Comparison of ENCODE assay signal across 1 cellular context in the genomic region with DNA sequence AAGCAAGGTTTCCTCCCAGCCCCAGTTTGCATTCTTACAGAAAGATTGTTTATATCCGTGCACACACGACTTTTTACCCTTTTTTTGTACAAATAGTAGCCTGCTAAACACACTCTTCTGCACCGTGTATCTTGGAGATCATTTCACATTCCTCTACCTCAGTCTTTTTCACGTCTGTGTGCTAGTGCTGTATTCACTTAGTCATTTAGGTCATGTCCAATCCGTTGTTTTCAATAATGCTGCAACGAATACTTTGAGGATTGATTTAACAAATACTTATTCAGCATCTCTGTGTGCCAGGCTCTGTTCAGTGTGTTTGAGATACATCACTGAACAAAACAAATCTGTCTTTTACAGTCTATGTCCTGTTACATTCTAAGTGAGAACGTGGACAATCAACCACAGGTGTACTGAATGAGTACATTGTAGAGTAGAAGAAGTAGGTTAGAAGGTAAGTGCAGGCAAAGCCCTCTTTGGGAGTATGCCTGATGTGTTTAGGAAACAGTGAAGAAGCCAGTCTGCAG.
TF ChIP-seq lines count a peak whose summit lies in the region.

No MANE protein-coding gene starts in this region.

TF ChIP-seq in endothelial cell of umbilical vein, 7 proteins besides CTCF, POLR2A, EP300 and RAD21:
- TF ChIP-seq, protein P1, sequence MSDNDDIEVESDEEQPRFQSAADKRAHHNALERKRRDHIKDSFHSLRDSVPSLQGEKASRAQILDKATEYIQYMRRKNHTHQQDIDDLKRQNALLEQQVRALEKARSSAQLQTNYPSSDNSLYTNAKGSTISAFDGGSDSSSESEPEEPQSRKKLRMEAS (IDR thresholded peaks at IDR 0.05; ENCODE audit: insufficient read depth, insufficient read length), result no peak
- TF ChIP-seq EZH2 (IDR thresholded peaks at IDR 0.05; ENCODE audit: borderline replicate concordance, low read depth, low read length, severe bottlenecking), result no peak
- no peak for TF ChIP-seq FOS (IDR thresholded peaks at IDR 0.05; ENCODE audit: borderline replicate concordance, insufficient read depth, low read length)
- no peak for TF ChIP-seq JUN (IDR thresholded peaks at IDR 0.05; ENCODE audit: borderline replicate concordance, insufficient read depth, insufficient read length, low read depth)
- no peak for TF ChIP-seq POLR2AphosphoS5 (IDR thresholded peaks at IDR 0.05; ENCODE audit: insufficient read depth, low read depth, low read length)
- TF ChIP-seq MYC (IDR thresholded peaks at IDR 0.05; ENCODE audit: low read depth, low read length), result no peak
- no peak for TF ChIP-seq GATA2 (IDR thresholded peaks at IDR 0.05; ENCODE audit: insufficient read depth, insufficient read length, low read depth, low read length)
